1 cellular context compared by ENCODE assay signal in genomic region chr17:2063306-2064146, GRCh38.
TF ChIP-seq lines count a peak whose summit lies in the region.

No MANE protein-coding gene starts in this region.

TF ChIP-seq in IMR-90, 13 proteins besides CTCF, POLR2A, EP300 and RAD21 (continued from another document):
- TF ChIP-seq CHD1 (IDR thresholded peaks at IDR 0.05; ENCODE audit: low read depth, low read length): no peak
- TF ChIP-seq SMC3 (IDR thresholded peaks at IDR 0.05; ENCODE audit: low read depth, low read length): no peak
- no peak for TF ChIP-seq MAFK (IDR thresholded peaks at IDR 0.05; ENCODE audit: low read depth, low read length)
- TF ChIP-seq RFX5 (IDR thresholded peaks at IDR 0.05; ENCODE audit: low read depth, low read length): no peak
- TF ChIP-seq NFE2L2 (IDR thresholded peaks at IDR 0.05; ENCODE audit: low read depth, low read length): no peak
- TF ChIP-seq RCOR1 (IDR thresholded peaks at IDR 0.05; ENCODE audit: insufficient replicate concordance, low read length): no peak
- TF ChIP-seq, protein P1, sequence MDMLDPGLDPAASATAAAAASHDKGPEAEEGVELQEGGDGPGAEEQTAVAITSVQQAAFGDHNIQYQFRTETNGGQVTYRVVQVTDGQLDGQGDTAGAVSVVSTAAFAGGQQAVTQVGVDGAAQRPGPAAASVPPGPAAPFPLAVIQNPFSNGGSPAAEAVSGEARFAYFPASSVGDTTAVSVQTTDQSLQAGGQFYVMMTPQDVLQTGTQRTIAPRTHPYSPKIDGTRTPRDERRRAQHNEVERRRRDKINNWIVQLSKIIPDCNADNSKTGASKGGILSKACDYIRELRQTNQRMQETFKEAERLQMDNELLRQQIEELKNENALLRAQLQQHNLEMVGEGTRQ (IDR thresholded peaks at IDR 0.05; ENCODE audit: low read depth, low read length): no peak
TF ChIP-seq in IMR-90: peak in this region for 0.
